ENCODE assay signal across 8 cellular contexts in the genomic region with DNA sequence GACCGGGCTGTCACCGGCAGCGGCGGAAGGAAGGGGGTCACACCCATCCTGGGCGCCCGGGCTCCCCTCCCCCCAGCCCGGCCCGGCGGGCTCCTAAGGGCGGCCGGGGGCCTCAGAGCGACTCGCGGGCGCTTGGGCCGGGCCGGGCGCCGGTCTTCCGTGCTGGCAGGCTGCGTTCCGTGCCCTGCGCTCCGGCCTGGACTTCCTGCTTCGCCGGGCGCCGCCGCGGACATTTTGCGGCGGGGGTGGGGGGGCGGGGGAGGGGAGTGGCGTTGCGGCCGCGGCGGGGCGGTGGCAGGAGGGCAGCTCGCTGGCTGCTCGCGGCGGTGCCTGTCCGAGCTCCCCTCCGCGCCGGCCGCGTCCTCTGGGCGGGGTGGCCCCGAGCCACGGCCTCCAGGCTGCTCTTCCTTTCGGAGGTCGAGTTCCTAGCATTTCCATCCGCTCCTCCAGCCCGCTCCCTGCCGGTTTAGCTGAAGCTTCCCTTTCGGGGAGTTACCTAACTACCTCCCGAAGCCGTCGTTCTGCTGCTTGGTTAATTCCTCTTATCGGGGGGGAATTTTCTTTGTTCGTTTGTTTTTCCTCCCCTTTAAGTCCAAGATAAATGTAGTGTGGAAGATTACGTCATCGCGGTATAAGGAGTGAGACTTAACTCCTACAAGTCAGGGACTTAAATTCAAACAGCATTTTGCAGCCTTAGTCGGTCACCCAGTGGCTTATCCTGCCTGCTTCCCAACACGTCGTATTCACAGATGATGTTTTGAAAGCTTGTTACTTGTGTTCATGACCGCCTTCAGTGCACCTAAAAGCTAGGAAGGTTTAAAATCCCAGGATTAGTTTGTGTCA. TPM values are rescaled to one million over a fixed set of nuclear protein-coding genes. Genes with fewer than 3 reads are reported as not detected.
DNase-seq lines count a peak whose midpoint lies in the region; ATAC-seq and TF ChIP-seq lines count a peak whose summit lies in the region.

No MANE protein-coding gene starts in this region.

- H3K27me3 Mint-ChIP-seq in endothelial cell (ENCODE audit: unreplicated experiment): peaks cover 18% of the 10 kb centered on the region
- H3K27me3 Mint-ChIP-seq in stimulated activated memory B cell treated with anti-CD40 and anti-IgM and Interleukin-4, amounts not matched to agents 10 μg/mL and 1 μg/mL and 100 μg/mL, for 72 hours: no peaks in the 10 kb centered on the region

- in situ Hi-C loops in ACHN (cut with HindIII; ENCODE audit: low pct_ligation_motif_present, low pct_unique_long_range_greater_than_20kb, low sequenced_read_pairs): no loop called here

- peak overlapping the region; percentile 100 for H3K27ac Mint-ChIP-seq in endothelial cell (ENCODE audit: unreplicated experiment)
- H3K27ac Mint-ChIP-seq in stimulated activated memory B cell treated with anti-CD40 and anti-IgM and Interleukin-4, amounts not matched to agents 10 μg/mL and 1 μg/mL and 100 μg/mL, for 72 hours: peak overlapping the region; percentile 91

- H3K4me3 Mint-ChIP-seq in endothelial cell (ENCODE audit: unreplicated experiment): peak overlapping the region; percentile 99
- H3K4me3 Mint-ChIP-seq in stimulated activated memory B cell treated with anti-CD40 and anti-IgM and Interleukin-4, amounts not matched to agents 10 μg/mL and 1 μg/mL and 100 μg/mL, for 72 hours: peak overlapping the region; percentile 92

- no peak for TF ChIP-seq CTCF in endothelial cell (IDR thresholded peaks at IDR 0.05; ENCODE audit: unreplicated experiment)

- peak overlapping the region; percentile 99 for H3K27ac ChIP-seq in mesodermal cell (ENCODE audit: low read depth, low read length, severe bottlenecking)

- ATAC-seq in GM18861 (IDR thresholded peaks at IDR 0.05; ENCODE audit: unreplicated experiment) (peak; percentile 18), HG03103 (IDR thresholded peaks at IDR 0.05; ENCODE audit: low read depth, unreplicated experiment) (peak; percentile 35)
- peak; percentile 70 for ATAC-seq in stimulated activated memory B cell treated with anti-CD40 and anti-IgM and Interleukin-4, amounts not matched to agents 10 μg/mL and 1 μg/mL and 100 μg/mL, for 72 hours

- no peaks in the 10 kb centered on the region for H3K4me1 ChIP-seq in mesodermal cell (ENCODE audit: control insufficient read depth, insufficient read depth, low read length, poor library complexity, severe bottlenecking)

- peaks cover 7% of the 10 kb centered on the region for H3K36me3 Mint-ChIP-seq in endothelial cell (ENCODE audit: low read depth, unreplicated experiment)
- H3K36me3 Mint-ChIP-seq in stimulated activated memory B cell treated with anti-CD40 and anti-IgM and Interleukin-4, amounts not matched to agents 10 μg/mL and 1 μg/mL and 100 μg/mL, for 72 hours: peaks cover 6% of the 10 kb centered on the region

- 1% methylated on average over 25 to 37 of the region's 70 CpGs for WGBS in mesodermal cell (ENCODE audit: insufficient coverage in 2 of 2), 2 experiments

- H3K9me3 ChIP-seq in mesodermal cell (ENCODE audit: control insufficient read depth, low read length): no peaks in the 10 kb centered on the region

- H3K36me3 ChIP-seq in mesodermal cell (ENCODE audit: control insufficient read depth, insufficient read depth, low read length): peaks cover 40% of the 10 kb centered on the region

- peaks cover 51% of the 10 kb centered on the region for H3K4me1 Mint-ChIP-seq in endothelial cell (ENCODE audit: unreplicated experiment)
- peaks cover 64% of the 10 kb centered on the region for H3K4me1 Mint-ChIP-seq in stimulated activated memory B cell treated with anti-CD40 and anti-IgM and Interleukin-4, amounts not matched to agents 10 μg/mL and 1 μg/mL and 100 μg/mL, for 72 hours

- H3K9me3 Mint-ChIP-seq in endothelial cell (ENCODE audit: unreplicated experiment): no peaks in the 10 kb centered on the region
- no peaks in the 10 kb centered on the region for H3K9me3 Mint-ChIP-seq in stimulated activated memory B cell treated with anti-CD40 and anti-IgM and Interleukin-4, amounts not matched to agents 10 μg/mL and 1 μg/mL and 100 μg/mL, for 72 hours

- DNase-seq in ACHN (peak; percentile 55), NCI-H748 (lab: John Stamatoyannopoulos, UW; ENCODE audit: unreplicated experiment) (peak; percentile 69), endothelial cell (ENCODE audit: low spot score) (peak; percentile 71)
- DNase-seq in activated CD8-positive, alpha-beta memory T cell treated with anti-CD3 and anti-CD28 coated beads, Interleukin-2, amount 50 U/mL, for 1 hour (ENCODE audit: extremely low read depth): peak; percentile 36

- H3K4me3 ChIP-seq in mesodermal cell (ENCODE audit: extremely low read depth, insufficient read depth, low read length, poor library complexity, severe bottlenecking): peak overlapping the region; percentile 77

RNA-seq across cellular contexts. Expression of a gene that starts 0.7 kb away (rescaled TPM):
- total RNA-seq in endothelial cell (ENCODE audit: unreplicated experiment): 370 TPM
- polyA plus RNA-seq in mesodermal cell (2013, experiment 1 of 2): 350 TPM
- 335 TPM for polyA plus RNA-seq in mesodermal cell (2013, experiment 2 of 2)

RNA-seq across cellular contexts. Expression of a gene that starts 51.8 kb away (rescaled TPM):
- total RNA-seq in endothelial cell (ENCODE audit: unreplicated experiment): not detected
- polyA plus RNA-seq in mesodermal cell (2013, experiment 1 of 2): not detected
- not detected for polyA plus RNA-seq in mesodermal cell (2013, experiment 2 of 2)

Comparison
In these comparisons a context has a peak if more than half of its experiments do, and no peak if none do; other contexts are left out.
1. Peak in every context shown above with its lines: DNase-seq, ATAC-seq, H3K4me3 ChIP-seq and H3K27ac ChIP-seq.
2. ATAC-seq: peak in every context shown above with its lines; median percentile 70 in stimulated activated memory B cell treated with anti-CD40 and anti-IgM and Interleukin-4, amounts not matched to agents 10 μg/mL and 1 μg/mL and 100 μg/mL, for 72 hours; 35 in HG03103; 18 in GM18861.